ENCODE assay signal across 29 cellular contexts in the genomic region with DNA sequence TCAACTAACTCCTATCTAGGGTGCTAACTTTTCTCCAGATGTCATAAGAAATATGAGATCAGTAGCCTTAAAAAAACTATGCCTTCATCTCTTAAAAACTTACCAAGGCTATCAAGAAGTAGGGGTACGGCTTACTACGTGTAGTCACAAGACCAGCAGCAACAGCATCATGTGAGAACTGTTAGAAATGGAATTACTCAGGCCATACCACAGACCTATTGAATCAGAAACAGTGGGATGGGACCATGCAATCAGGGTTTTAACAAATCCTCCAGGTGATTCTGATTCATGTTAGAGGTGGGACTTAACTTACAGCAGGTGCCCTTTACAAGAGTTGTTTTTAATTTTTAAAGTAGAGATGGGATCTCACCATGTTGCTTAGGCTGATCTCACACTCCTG. TPM values are rescaled to one million over a fixed set of nuclear protein-coding genes. Genes with fewer than 3 reads are reported as not detected.
"Had no signal": no experiment of that assay in that cellular context is flagged by ENCODE, and none has a peak within 500 bp of the region (broad histone marks: within the 10 kb centered on the region; RNA-seq: fewer than 3 reads in every experiment).

No MANE protein-coding gene starts in this region.

- H3K4me3 Mint-ChIP-seq: activated naive CD4-positive, alpha-beta T cell treated with anti-CD3 and anti-CD28 coated beads for 36 hours; central memory CD8-positive, alpha-beta T cell; naive thymus-derived CD4-positive, alpha-beta T cell; stimulated activated memory B cell treated with anti-CD40 and anti-IgM and Interleukin-4, amounts not matched to agents 10 μg/mL and 1 μg/mL and 100 μg/mL, for 72 hours had no signal

- H3K9me3 ChIP-seq: breast epithelium, esophagus squamous epithelium, ovary, sigmoid colon, suprapubic skin, tibial artery, upper lobe of right lung had no signal

- FAIRE-seq: colon, frontal cortex, islet of Langerhans had no signal

- H3K4me3 ChIP-seq: breast epithelium, esophagus squamous epithelium, ovary, sigmoid colon, suprapubic skin, tibial artery, upper lobe of right lung had no signal

- H3K27me3 ChIP-seq: breast epithelium, esophagus squamous epithelium, ovary, sigmoid colon, tibial artery, upper lobe of right lung had no signal

- DNase-seq: activated CD4-positive, alpha-beta T cell treated with anti-CD3 and anti-CD28 coated beads for 4 hours; activated CD4-positive, alpha-beta T cell treated with anti-CD3 and anti-CD28 coated beads, Interleukin-2, amount 50 U/mL, for 48 hours; activated CD4-positive, CD25-positive, alpha-beta regulatory T cell; activated CD8-positive, alpha-beta memory T cell treated with anti-CD3 and anti-CD28 coated beads, Interleukin-2, amount 50 U/mL, for 48 hours; activated effector memory CD4-positive, alpha-beta T cell treated with anti-CD3 and anti-CD28 coated beads, Interleukin-2, amount 50 U/mL, for 16 hours; activated naive CD4-positive, alpha-beta T cell treated with anti-CD3 and anti-CD28 coated beads for 36 hours; dermis blood vessel endothelial cell; effector CD4-positive, alpha-beta T cell; esophagus squamous epithelium; left ventricle myocardium superior; naive thymus-derived CD4-positive, alpha-beta T cell; ovary; sigmoid colon; small intestine; stimulated activated CD4-positive, alpha-beta T cell treated with anti-CD3 and anti-CD28 coated beads, Interleukin-4, amount 100 ng/mL, for 24 hours; tibial artery; upper lobe of right lung had no signal

- H3K4me1 ChIP-seq: breast epithelium, sigmoid colon, suprapubic skin, tibial artery, upper lobe of right lung had no signal

- H3K27me3 Mint-ChIP-seq: progenitor cell of endocrine pancreas had no signal

- H3K36me3 ChIP-seq: breast epithelium, esophagus squamous epithelium, ovary, sigmoid colon, suprapubic skin, tibial artery, upper lobe of right lung had no signal

- H3K27ac ChIP-seq: breast epithelium, epithelial cell of prostate, esophagus squamous epithelium, ovary, sigmoid colon, suprapubic skin, tibial artery, upper lobe of right lung had no signal

- ATAC-seq: left ventricle myocardium superior; naive thymus-derived CD4-positive, alpha-beta T cell; stimulated activated memory B cell treated with anti-CD40 and anti-IgM and Interleukin-4, amounts not matched to agents 10 μg/mL and 1 μg/mL and 100 μg/mL, for 72 hours; upper lobe of right lung had no signal

- H3K27ac Mint-ChIP-seq: activated naive CD4-positive, alpha-beta T cell treated with anti-CD3 and anti-CD28 coated beads for 36 hours; naive thymus-derived CD4-positive, alpha-beta T cell; progenitor cell of endocrine pancreas; stimulated activated memory B cell treated with anti-CD40 and anti-IgM and Interleukin-4, amounts not matched to agents 10 μg/mL and 1 μg/mL and 100 μg/mL, for 72 hours had no signal

- H3K36me3 Mint-ChIP-seq: stimulated activated memory B cell treated with anti-CD40 and anti-IgM and Interleukin-4, amounts not matched to agents 10 μg/mL and 1 μg/mL and 100 μg/mL, for 72 hours had no signal

- H3K9me3 Mint-ChIP-seq: activated naive CD4-positive, alpha-beta T cell treated with anti-CD3 and anti-CD28 coated beads for 36 hours; central memory CD8-positive, alpha-beta T cell; naive thymus-derived CD4-positive, alpha-beta T cell; stimulated activated memory B cell treated with anti-CD40 and anti-IgM and Interleukin-4, amounts not matched to agents 10 μg/mL and 1 μg/mL and 100 μg/mL, for 72 hours had no signal

- H3K4me1 Mint-ChIP-seq: central memory CD8-positive, alpha-beta T cell; naive thymus-derived CD4-positive, alpha-beta T cell had no signal

RNA-seq across cellular contexts. Expression of a gene that starts 4.6 kb away (rescaled TPM):
- total RNA-seq: activated naive CD4-positive, alpha-beta T cell treated with anti-CD3 and anti-CD28 coated beads for 36 hours; left ventricle myocardium superior; lung microvascular endothelial cell; sigmoid colon; suprapubic skin; T-helper 1 cell treated with Interleukin-12 subunit alpha and Interleukin-12 subunit beta and Interleukin-4 antibody, amounts not matched to agents 30 ng/mL and 1 ng/mL, for 36 hours; upper lobe of right lung had no signal

RNA-seq across cellular contexts. Expression of a gene that starts 37.2 kb away (rescaled TPM):
- total RNA-seq: activated naive CD4-positive, alpha-beta T cell treated with anti-CD3 and anti-CD28 coated beads for 36 hours; breast epithelium; dermis blood vessel endothelial cell; esophagus squamous epithelium; frontal cortex; left ventricle myocardium superior; lung microvascular endothelial cell; naive thymus-derived CD4-positive, alpha-beta T cell; ovary; progenitor cell of endocrine pancreas; renal cortical epithelial cell; sigmoid colon; suprapubic skin; T-helper 1 cell treated with Interleukin-12 subunit alpha and Interleukin-12 subunit beta and Interleukin-4 antibody, amounts not matched to agents 30 ng/mL and 1 ng/mL, for 36 hours; upper lobe of right lung had no signal
